8 cellular contexts compared by ENCODE assay signal in the genomic region with DNA sequence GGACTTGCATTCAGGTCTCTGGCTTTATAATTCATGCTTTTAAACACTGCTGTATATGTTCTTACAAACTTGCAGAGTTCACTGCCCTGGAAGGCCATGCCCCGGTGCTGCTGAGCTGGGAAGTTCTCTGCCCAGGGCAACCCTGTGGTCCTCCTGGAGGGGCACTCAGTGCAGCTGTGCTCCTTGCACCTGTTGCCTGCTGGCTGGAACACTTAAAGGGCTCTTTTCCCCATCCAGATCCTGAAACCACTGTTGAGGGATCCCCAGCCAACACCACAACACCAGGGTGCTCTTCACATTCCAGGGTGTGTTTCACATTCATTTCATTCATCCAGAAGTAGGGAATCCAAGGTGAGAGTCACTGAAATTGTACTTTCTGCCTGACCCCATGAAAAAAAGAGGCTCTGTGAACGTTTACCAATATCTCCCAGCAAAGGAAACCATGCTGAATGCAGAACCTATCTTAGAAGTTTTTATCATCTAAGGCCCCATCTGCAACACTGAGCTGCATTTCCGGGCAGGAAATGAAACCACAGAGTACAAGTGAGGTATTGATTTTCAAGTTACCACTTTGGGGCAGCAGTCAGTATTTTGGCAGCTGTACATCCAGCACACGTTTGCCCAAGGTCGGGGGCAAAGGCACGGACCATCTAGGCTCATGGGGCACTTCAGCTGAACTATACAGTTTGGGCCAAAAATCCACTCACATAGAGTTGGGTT. TPM values are rescaled to one million over a fixed set of nuclear protein-coding genes. Genes with fewer than 3 reads are reported as not detected.
A peak's percentile ranks its signal among the peaks of the same experiment; 100 is the strongest.
DNase-seq lines count a peak whose midpoint lies in the region; ATAC-seq and TF ChIP-seq lines count a peak whose summit lies in the region.

No MANE protein-coding gene starts in this region.

- no peak for TF ChIP-seq CTCF in OCI-LY1 (IDR thresholded peaks at IDR 0.05; ENCODE audit: low read length)
- no peak for TF ChIP-seq CTCF in prostate gland (IDR thresholded peaks at IDR 0.05)

- intact Hi-C loops in prostate gland (cut with DNase I) (no loop called here), posterior vena cava (cut with DNase I) (no loop called here)

- H3K27ac ChIP-seq in OCI-LY1 (ENCODE audit: low read depth, low read length, poor library complexity, severe bottlenecking) (peak overlapping the region; percentile 71), prostate gland (no peak overlapping the region)

- H3K4me3 Mint-ChIP-seq in activated naive CD8-positive, alpha-beta T cell treated with anti-CD3 and anti-CD28 coated beads for 36 hours = peak overlapping the region; percentile 75

- H3K36me3 Mint-ChIP-seq in activated naive CD8-positive, alpha-beta T cell treated with anti-CD3 and anti-CD28 coated beads for 36 hours = no peaks in the 10 kb centered on the region

- H3K4me3 ChIP-seq in OCI-LY1 (ENCODE audit: low read depth, low read length, poor library complexity, severe bottlenecking) (no peak overlapping the region), prostate gland (no peak overlapping the region)

- DNase-seq in activated CD4-positive, CD25-positive, alpha-beta regulatory T cell treated with anti-CD3 and anti-CD28 coated beads, Interleukin-2, amount 50 U/mL, for 16 hours (ENCODE audit: low read depth, low spot score) = peak; percentile 45
- DNase-seq in activated CD4-positive, CD25-positive, alpha-beta regulatory T cell treated with anti-CD3 and anti-CD28 coated beads, Interleukin-2, amount 50 U/mL, for 72 hours = no peak
- DNase-seq in activated naive CD8-positive, alpha-beta T cell treated with anti-CD3 and anti-CD28 coated beads for 36 hours = peak; percentile 30
- no peak for DNase-seq in prostate gland (ENCODE audit: low spot score)
- no peak for DNase-seq in posterior vena cava (ENCODE audit: low spot score)
- DNase-seq in HUDEP-2 (lab: John Stamatoyannopoulos, UW; ENCODE audit: unreplicated experiment in 76 of 76) = no peak

- H3K9me3 ChIP-seq in OCI-LY1 (ENCODE audit: low read length) (no peaks in the 10 kb centered on the region), prostate gland (no peaks in the 10 kb centered on the region)

- 63% methylated on average over 6 of the region's 6 CpGs for WGBS in prostate gland

- H3K36me3 ChIP-seq in OCI-LY1 (ENCODE audit: insufficient read depth, low read length) (no peaks in the 10 kb centered on the region), prostate gland (no peaks in the 10 kb centered on the region)

- H3K27me3 Mint-ChIP-seq in activated naive CD8-positive, alpha-beta T cell treated with anti-CD3 and anti-CD28 coated beads for 36 hours = no peaks in the 10 kb centered on the region

- H3K9me3 Mint-ChIP-seq in activated naive CD8-positive, alpha-beta T cell treated with anti-CD3 and anti-CD28 coated beads for 36 hours = peaks cover 5% of the 10 kb centered on the region

- H4K20me1 ChIP-seq in OCI-LY1 (ENCODE audit: insufficient read depth, low read length) = no peaks in the 10 kb centered on the region

- no peaks in the 10 kb centered on the region for H3K9me2 ChIP-seq in OCI-LY1 (ENCODE audit: low read depth, low read length)

- peaks cover 57% of the 10 kb centered on the region for H3K4me1 Mint-ChIP-seq in activated naive CD8-positive, alpha-beta T cell treated with anti-CD3 and anti-CD28 coated beads for 36 hours

- ATAC-seq in HG02943 (IDR thresholded peaks at IDR 0.05; ENCODE audit: low read depth, unreplicated experiment) = peak; percentile 87

- H3F3A ChIP-seq in OCI-LY1 (ENCODE audit: insufficient read depth, low read length) = no peaks in the 10 kb centered on the region

- no peak for TF ChIP-seq POLR2A in prostate gland (IDR thresholded peaks at IDR 0.05)

- H3K27me3 ChIP-seq in OCI-LY1 (ENCODE audit: insufficient read depth, low read length) = no peaks in the 10 kb centered on the region
- H3K27me3 ChIP-seq in prostate gland (replicated peaks; ENCODE audit: insufficient read depth) = no peaks in the 10 kb centered on the region

- H3K27ac Mint-ChIP-seq in activated naive CD8-positive, alpha-beta T cell treated with anti-CD3 and anti-CD28 coated beads for 36 hours = peak overlapping the region; percentile 92

- peak overlapping the region; percentile 65; the same call in 1 of the 2 replicates for H2AFZ ChIP-seq in OCI-LY1 (ENCODE audit: low read length)

- H3K79me2 ChIP-seq in OCI-LY1 (ENCODE audit: insufficient read depth, low read length) = no peaks in the 10 kb centered on the region

- peak overlapping the region; percentile 47 for H3K4me2 ChIP-seq in OCI-LY1 (ENCODE audit: low read length)

- H3K9ac ChIP-seq in OCI-LY1 (ENCODE audit: low read length) = peak overlapping the region; percentile 41

- peaks cover 17% of the 10 kb centered on the region for H3K4me1 ChIP-seq in OCI-LY1 (ENCODE audit: insufficient read depth, low read length, severe bottlenecking)
- H3K4me1 ChIP-seq in prostate gland (replicated peaks) = no peaks in the 10 kb centered on the region

RNA-seq across cellular contexts. Expression of a gene that starts 16.4 kb away (rescaled TPM):
- total RNA-seq in activated naive CD8-positive, alpha-beta T cell treated with anti-CD3 and anti-CD28 coated beads for 36 hours = 10 to 100 TPM; 26.4 to 27.6 TPM
- total RNA-seq in prostate gland (10 to 100 TPM; 17.4 to 19.1 TPM), posterior vena cava (10 to 100 TPM in 1 of 2 donors, 1 to 10 TPM in 1; 9.3 to 13.5 TPM)

Comparison
In these comparisons a context has a peak if more than half of its experiments do, and no peak if none do; other contexts are left out.
1. DNase-seq: peak in activated CD4-positive, CD25-positive, alpha-beta regulatory T cell treated with anti-CD3 and anti-CD28 coated beads, Interleukin-2, amount 50 U/mL, for 16 hours (single experiment) and activated naive CD8-positive, alpha-beta T cell treated with anti-CD3 and anti-CD28 coated beads for 36 hours (single experiment); none in activated CD4-positive, CD25-positive, alpha-beta regulatory T cell treated with anti-CD3 and anti-CD28 coated beads, Interleukin-2, amount 50 U/mL, for 72 hours (single experiment), prostate gland (single experiment), posterior vena cava (single experiment) and HUDEP-2 (0 of 76).